26 cellular contexts compared by ENCODE assay signal in genomic region chr6:93568169-93568568, GRCh38.
"Had no signal": no experiment of that assay in that cellular context is flagged by ENCODE, and none has a peak within 500 bp of the region (broad histone marks: within the 10 kb centered on the region; RNA-seq: fewer than 3 reads in every experiment).

No MANE protein-coding gene starts in this region.

- H3K4me3 ChIP-seq: dorsolateral prefrontal cortex, lower lobe of right lung, mucosa of descending colon, prostate gland, right lobe of liver, smooth muscle cell, thyroid gland, upper lobe of left lung had no signal

- H3K27ac ChIP-seq: dorsolateral prefrontal cortex, epithelial cell of prostate, foreskin keratinocyte, lower lobe of right lung, prostate gland, right lobe of liver, thyroid gland, upper lobe of left lung had no signal

- H3K4me2 ChIP-seq: smooth muscle cell had no signal

- H3K4me1 ChIP-seq: foreskin keratinocyte, lower lobe of right lung, prostate gland, right lobe of liver, thyroid gland, upper lobe of left lung had no signal

- H3K27me3 ChIP-seq: dorsolateral prefrontal cortex, foreskin keratinocyte, right lobe of liver, thyroid gland, upper lobe of left lung had no signal

- H3K9me3 ChIP-seq: lower lobe of right lung, mucosa of descending colon, prostate gland, right lobe of liver, thyroid gland, upper lobe of left lung had no signal

- H3K36me3 ChIP-seq: lower lobe of right lung, prostate gland, right lobe of liver, thyroid gland, upper lobe of left lung had no signal

- DNase-seq: central memory CD4-positive, alpha-beta T cell; dorsolateral prefrontal cortex; effector CD4-positive, alpha-beta T cell; endodermal cell; foreskin keratinocyte; hypothalamus; immature natural killer cell; left ventricle myocardium superior; lower lobe of right lung; mucosa of descending colon; naive thymus-derived CD8-positive, alpha-beta T cell; nephron progenitor cell; nucleus accumbens; right lobe of liver; stimulated activated CD4-positive, alpha-beta T cell treated with anti-CD3 and anti-CD28 coated beads, Interleukin-12 subunit alpha, Interleukin-12 subunit beta, amount 100 ng/mL, for 4 hours; stimulated activated CD4-positive, alpha-beta T cell treated with anti-CD3 and anti-CD28 coated beads, Interleukin-1b, Interleukin-23, amount 100 ng/mL, for 48 hours; stimulated activated CD4-positive, alpha-beta T cell treated with anti-CD3 and anti-CD28 coated beads, Interleukin-4, amount 100 ng/mL, for 1 hour; stimulated activated CD8-positive, alpha-beta memory T cell treated with anti-CD3 and anti-CD28 coated beads, Interleukin-4, amount 100 ng/mL, for 48 hours; stimulated activated naive CD4-positive, alpha-beta T cell; stimulated activated naive CD8-positive, alpha-beta T cell treated with anti-CD3 and anti-CD28 coated beads, Interleukin-15, amount 100 ng/mL, for 72 hours; thyroid gland; upper lobe of left lung had no signal

- ATAC-seq: esophagus mucosa; foreskin keratinocyte; left ventricle myocardium superior; lower lobe of right lung; mucosa of descending colon; naive thymus-derived CD8-positive, alpha-beta T cell; right lobe of liver; stimulated activated naive CD8-positive, alpha-beta T cell treated with anti-CD3 and anti-CD28 coated beads, Interleukin-15, amount 100 ng/mL, for 72 hours had no signal
